ENCODE assay signal across 23 cellular contexts in genomic region chr1:229537894-229538293, GRCh38. TPM values are rescaled to one million over a fixed set of nuclear protein-coding genes. Genes with fewer than 3 reads are reported as not detected.
DNase-seq lines count a peak whose midpoint lies in the region; ATAC-seq and TF ChIP-seq lines count a peak whose summit lies in the region.
"Had no signal": no experiment of that assay in that cellular context is flagged by ENCODE, and none has a peak within 500 bp of the region (broad histone marks: within the 10 kb centered on the region; RNA-seq: fewer than 3 reads in every experiment).

No MANE protein-coding gene starts in this region.

- H3K9me3 ChIP-seq in T-helper 17 cell (ENCODE audit: control insufficient read depth, low read length, poor library complexity, severe bottlenecking), result no peaks in the 10 kb centered on the region
- H3K9me3 ChIP-seq: adrenal gland, Caco-2, right lobe of liver, upper lobe of right lung had no signal

- H3K4me3 Mint-ChIP-seq in T-helper 17 cell, result no peak overlapping the region
- H3K4me3 Mint-ChIP-seq: B cell; H9; memory B cell; naive thymus-derived CD8-positive, alpha-beta T cell; T-helper 2 cell treated with Interferon-gamma antibody and Interleukin-4, amounts not matched to agents 5 μg/mL and 100 μg/mL, for 36 hours had no signal

- no peak for ATAC-seq in T-helper 17 cell
- ATAC-seq: naive thymus-derived CD8-positive, alpha-beta T cell; right lobe of liver; upper lobe of right lung had no signal

- H3K4me1 Mint-ChIP-seq in T-helper 17 cell, result peaks cover 2% of the 10 kb centered on the region
- H3K4me1 Mint-ChIP-seq: H9, memory B cell had no signal

- in situ Hi-C loops in KBM-7 (cut with MboI; ENCODE audit: low pct_unique_long_range_greater_than_20kb, low sequenced_read_pairs), result no loop called here

- peaks cover 8% of the 10 kb centered on the region for H3K36me3 Mint-ChIP-seq in T-helper 17 cell (ENCODE audit: low read depth)

- TF ChIP-seq CTCF in GM10266 (IDR thresholded peaks at IDR 0.05; ENCODE audit: control insufficient read depth, insufficient read depth, low read depth, missing control alignments), result no peak

- H3K27ac Mint-ChIP-seq in T-helper 17 cell, result peak overlapping the region; percentile 19
- H3K27ac Mint-ChIP-seq: B cell; H9; memory B cell; T-helper 2 cell treated with Interferon-gamma antibody and Interleukin-4, amounts not matched to agents 5 μg/mL and 100 μg/mL, for 36 hours had no signal

- DNase-seq in KBM-7, result peak; percentile 64
- DNase-seq in NCI-H82 (lab: John Stamatoyannopoulos, UW), result peak; percentile 60
- DNase-seq in T-helper 17 cell, result no peak
- DNase-seq in iris pigment epithelial cell (ENCODE audit: low read depth), result peak; percentile 23
- DNase-seq in NCI-H1105 treated with DMSO at 0.1 percent for 48 hours (lab: John Stamatoyannopoulos, UW), result no peak
- no peak for DNase-seq in GM10266 (ENCODE audit: extremely low spot score)
- DNase-seq in cardiac septum (ENCODE audit: low spot score), result no peak
- DNase-seq: Caco-2; caudate nucleus; DND-41; H9; hypothalamus; kidney; naive thymus-derived CD8-positive, alpha-beta T cell; NCI-H1436 treated with DMSO at 0.1 percent for 48 hours; PC-9; right lobe of liver; stimulated activated CD4-positive, alpha-beta T cell treated with anti-CD3 and anti-CD28 coated beads, Interleukin-15, amount 100 ng/mL, for 24 hours; upper lobe of right lung had no signal

- intact Hi-C loops in cardiac septum (cut with DNase I), result no loop called here

- no peaks in the 10 kb centered on the region for H3K27me3 Mint-ChIP-seq in T-helper 17 cell
- H3K27me3 Mint-ChIP-seq: B cell; memory B cell; naive thymus-derived CD8-positive, alpha-beta T cell had no signal

RNA-seq across cellular contexts. Expression of gene ABCB10, which starts 20.6 kb away (rescaled TPM):
- 10 to 100 TPM; 12.9 to 19.2 TPM for total RNA-seq in T-helper 17 cell
- 11.0 TPM for total RNA-seq in cardiac septum

RNA-seq across cellular contexts. Expression of gene NUP133, which starts 29.8 kb away (rescaled TPM):
- total RNA-seq in T-helper 17 cell (10 to 100 TPM; 26.0 to 35.9 TPM), cardiac septum (24.5 TPM)

Comparison
In these comparisons a context has a peak if more than half of its experiments do, and no peak if none do; other contexts are left out.
1. DNase-seq: peak in KBM-7 (single experiment), NCI-H82 (single experiment) and iris pigment epithelial cell (single experiment); none in T-helper 17 cell (0 of 3), NCI-H1105 treated with DMSO at 0.1 percent for 48 hours (single experiment), GM10266 (single experiment) and cardiac septum (single experiment).